23 cellular contexts compared by ENCODE assay signal in the genomic region with DNA sequence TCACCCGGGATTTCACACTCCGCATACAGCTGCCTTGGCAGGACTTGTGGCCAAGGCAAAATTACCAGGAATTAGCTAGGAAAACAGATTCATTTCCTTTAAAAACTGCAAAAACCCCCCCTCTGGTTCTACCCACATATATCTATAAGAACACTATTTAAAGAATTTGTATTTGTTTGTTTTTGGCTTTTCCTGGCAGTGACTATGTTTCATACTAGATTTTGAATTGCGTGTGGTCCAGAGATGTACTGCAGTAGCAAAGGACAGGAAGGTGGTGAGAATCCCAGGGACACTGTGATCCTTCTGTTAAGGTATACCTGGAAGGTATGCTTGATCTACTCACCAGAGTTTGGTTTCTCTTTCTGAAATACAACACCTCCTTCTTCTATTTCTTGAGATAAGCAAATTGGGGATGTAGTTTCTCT.
DNase-seq lines count a peak whose midpoint lies in the region; ATAC-seq and TF ChIP-seq lines count a peak whose summit lies in the region.
"Had no signal": no experiment of that assay in that cellular context is flagged by ENCODE, and none has a peak within 500 bp of the region (broad histone marks: within the 10 kb centered on the region; RNA-seq: fewer than 3 reads in every experiment).

No MANE protein-coding gene starts in this region.

- H3K27me3 ChIP-seq in Loucy (ENCODE audit: insufficient read depth, low read length, poor library complexity, severe bottlenecking) (no peaks in the 10 kb centered on the region), neural progenitor cell (no peaks in the 10 kb centered on the region)

- H3K27me3 Mint-ChIP-seq in neural progenitor cell (ENCODE audit: insufficient read depth, low read depth), result peaks cover 6% of the 10 kb centered on the region
- H3K27me3 Mint-ChIP-seq: activated B cell treated with CpG ODN at 0.5 μM for 24 hours; naive thymus-derived CD8-positive, alpha-beta T cell had no signal

- H3K9ac ChIP-seq in Loucy (ENCODE audit: low read depth, low read length, poor library complexity, severe bottlenecking) (no peak overlapping the region), neural progenitor cell (no peak overlapping the region)
- H3K9ac ChIP-seq: SK-N-SH had no signal

- H3K9me3 Mint-ChIP-seq in neural progenitor cell, result peaks cover 9% of the 10 kb centered on the region
- H3K9me3 Mint-ChIP-seq: activated B cell treated with CpG ODN at 0.5 μM for 24 hours had no signal

- no peak overlapping the region for H3K4me3 ChIP-seq in Loucy (ENCODE audit: low read length, poor library complexity, severe bottlenecking)
- no peak overlapping the region for H3K4me3 ChIP-seq in choroid plexus epithelial cell (ENCODE audit: low read depth, low read length)
- H3K4me3 ChIP-seq in neural progenitor cell, result no peak overlapping the region
- H3K4me3 ChIP-seq: psoas muscle had no signal

- no peaks in the 10 kb centered on the region for H3K79me2 ChIP-seq in Loucy (ENCODE audit: insufficient read depth, low read length)
- H3K79me2 ChIP-seq in neural progenitor cell (ENCODE audit: low read depth), result no peaks in the 10 kb centered on the region

- no peaks in the 10 kb centered on the region for H3K36me3 Mint-ChIP-seq in neural progenitor cell
- H3K36me3 Mint-ChIP-seq: naive thymus-derived CD8-positive, alpha-beta T cell had no signal

- H3K4me3 Mint-ChIP-seq in neural progenitor cell, result peak overlapping the region; percentile 69
- H3K4me3 Mint-ChIP-seq: activated B cell treated with CpG ODN at 0.5 μM for 24 hours; activated T-cell treated with anti-CD3 and anti-CD28 coated beads, Interleukin-2, amount 50 U/mL, for 4 hours; naive thymus-derived CD8-positive, alpha-beta T cell had no signal

- H3K4me2 ChIP-seq in Loucy (ENCODE audit: low read depth, low read length, poor library complexity, severe bottlenecking) (no peak overlapping the region), neural progenitor cell (peak overlapping the region; percentile 51)
- H3K4me2 ChIP-seq: SK-N-SH had no signal

- peaks cover 48% of the 10 kb centered on the region for H3K4me1 Mint-ChIP-seq in neural progenitor cell

- H3F3A ChIP-seq in Loucy (ENCODE audit: low read depth) (no peaks in the 10 kb centered on the region), neural progenitor cell (ENCODE audit: low read depth) (peaks cover 18% of the 10 kb centered on the region)

- intact Hi-C loops in left cardiac atrium (cut with DNase I), result no loop called here

- H3K36me3 ChIP-seq in Loucy (ENCODE audit: insufficient read depth, low read length) (no peaks in the 10 kb centered on the region), neural progenitor cell (no peaks in the 10 kb centered on the region)

- ATAC-seq in left cardiac atrium (peak; percentile 17 to 42), GM19023 (IDR thresholded peaks at IDR 0.05; ENCODE audit: unreplicated experiment) (no peak)
- ATAC-seq: activated T-cell treated with anti-CD3 and anti-CD28 coated beads, Interleukin-2, amount 50 U/mL, for 4 hours; esophagus mucosa; naive thymus-derived CD8-positive, alpha-beta T cell; Panc1 had no signal

- peak overlapping the region; percentile 34 for H3K27ac ChIP-seq in neural progenitor cell
- H3K27ac ChIP-seq: HL-60, psoas muscle had no signal

- H3K9me3 ChIP-seq in Loucy (ENCODE audit: insufficient read depth, low read depth, low read length), result no peaks in the 10 kb centered on the region
- H3K9me3 ChIP-seq in neural progenitor cell (ENCODE audit: low read depth), result no peaks in the 10 kb centered on the region
- H3K9me3 ChIP-seq: psoas muscle, SK-N-SH had no signal

- H3K9me2 ChIP-seq in Loucy (replicated peaks; ENCODE audit: low read depth, low read length), result no peaks in the 10 kb centered on the region
- H3K9me2 ChIP-seq: SK-N-SH had no signal

- H3K27ac Mint-ChIP-seq in neural progenitor cell, result peak overlapping the region; percentile 79
- H3K27ac Mint-ChIP-seq: activated B cell treated with CpG ODN at 0.5 μM for 24 hours; naive thymus-derived CD8-positive, alpha-beta T cell had no signal

- DNase-seq in choroid plexus epithelial cell (ENCODE audit: low read depth) (peak; percentile 26), left cardiac atrium (no peak), neural progenitor cell (ENCODE audit: low spot score) (no peak), cerebellar nuclear complex (lab: John Stamatoyannopoulos, UW) (no peak), Ammon's horn (ENCODE audit: low spot score) (no peak), T-helper 1 cell (no peak)
- DNase-seq: activated B cell treated with CpG ODN at 0.5 μM for 24 hours; activated naive CD4-positive, alpha-beta T cell treated with anti-CD3 and anti-CD28 coated beads, Interleukin-2, amount 50 U/mL, for 16 hours; activated T-cell treated with anti-CD3 and anti-CD28 coated beads, Interleukin-2, amount 50 U/mL, for 4 hours; DMS53; IMR-90; MM.1S; naive thymus-derived CD8-positive, alpha-beta T cell; NCI-H774; psoas muscle; SK-N-SH; stimulated activated CD4-positive, alpha-beta T cell treated with anti-CD3 and anti-CD28 coated beads, Interleukin-12 subunit alpha, Interleukin-12 subunit beta, amount 100 ng/mL, for 4 hours; stimulated activated CD8-positive, alpha-beta memory T cell treated with anti-CD3 and anti-CD28 coated beads, Interleukin-4, amount 100 ng/mL, for 48 hours had no signal

- H3K4me1 ChIP-seq in Loucy (ENCODE audit: insufficient read depth, low read length, poor library complexity, severe bottlenecking) (peaks cover under 1% of the 10 kb centered on the region), neural progenitor cell (peaks cover 22% of the 10 kb centered on the region)
- H3K4me1 ChIP-seq: psoas muscle had no signal

- H2AFZ ChIP-seq in Loucy (ENCODE audit: low read length) (0 out of 2 replicates have a peak overlapping the region, but pooled peaks have one; percentile 8), neural progenitor cell (replicated peaks) (peak overlapping the region; percentile 73)

- no peaks in the 10 kb centered on the region for H4K20me1 ChIP-seq in Loucy (ENCODE audit: insufficient read depth, low read length, poor library complexity, severe bottlenecking)
- H4K20me1 ChIP-seq in neural progenitor cell (ENCODE audit: low read depth), result no peaks in the 10 kb centered on the region

- TF ChIP-seq CTCF in Loucy (conservative IDR thresholded peaks at IDR 0.05; ENCODE audit: low read length) (no peak), choroid plexus epithelial cell (conservative IDR thresholded peaks at IDR 0.05; ENCODE audit: low read depth, low read length) (no peak), neural progenitor cell (IDR thresholded peaks at IDR 0.05) (no peak)
